Comparison of ENCODE assay signal across 19 cellular contexts in genomic region chr6:149852881-149853280, GRCh38. TPM values are rescaled to one million over a fixed set of nuclear protein-coding genes. Genes with fewer than 3 reads are reported as not detected.
DNase-seq lines count a peak whose midpoint lies in the region; ATAC-seq, FAIRE-seq and TF ChIP-seq lines count a peak whose summit lies in the region.
"Had no signal": no experiment of that assay in that cellular context is flagged by ENCODE, and none has a peak within 500 bp of the region (broad histone marks: within the 10 kb centered on the region; RNA-seq: fewer than 3 reads in every experiment).

No MANE protein-coding gene starts in this region.

- no peak for FAIRE-seq in small intestine (lab: Jason Lieb, UNC)

- H3K4me1 ChIP-seq in RWPE2 (ENCODE audit: insufficient read depth, poor library complexity, severe bottlenecking), result peaks cover 60% of the 10 kb centered on the region
- H3K4me1 ChIP-seq in esophagus squamous epithelium, result peaks cover 12 to 72% (median 27%) of the 10 kb centered on the region in 3 donors
- peaks cover 20% of the 10 kb centered on the region for H3K4me1 ChIP-seq in smooth muscle cell (ENCODE audit: low read depth)
- peaks cover 0 to 4% of the 10 kb centered on the region in 2 donors for H3K4me1 ChIP-seq in small intestine (ENCODE audit: control insufficient read depth in 2 of 2, insufficient read depth in 1 of 2, low read depth in 1 of 2, low read length in 1 of 2)

- H3K36me3 Mint-ChIP-seq in activated CD4-positive, alpha-beta T cell treated with anti-CD3 and anti-CD28 coated beads for 36 hours (ENCODE audit: low read depth), result peaks cover 4% of the 10 kb centered on the region

- H3K27me3 ChIP-seq in RWPE2 (ENCODE audit: insufficient read depth, poor library complexity, severe bottlenecking) (no peaks in the 10 kb centered on the region), esophagus squamous epithelium (no peaks in the 10 kb centered on the region), smooth muscle cell (ENCODE audit: low read depth) (no peaks in the 10 kb centered on the region), small intestine (ENCODE audit: control insufficient read depth in 2 of 2, insufficient read depth in 2 of 2, low read length in 2 of 2) (no peaks in the 10 kb centered on the region)
- H3K27me3 ChIP-seq: cardiac muscle cell, suprapubic skin had no signal

- H3K9me3 Mint-ChIP-seq in activated CD4-positive, alpha-beta T cell treated with anti-CD3 and anti-CD28 coated beads for 36 hours (ENCODE audit: low read depth), result no peaks in the 10 kb centered on the region

- H3K4me2 ChIP-seq in smooth muscle cell, result peak overlapping the region; percentile 42

- ATAC-seq in activated CD4-positive, alpha-beta T cell treated with anti-CD3 and anti-CD28 coated beads for 36 hours, result no peak
- ATAC-seq in RWPE2 (ENCODE audit: low read depth) (no peak), GM19467 (IDR thresholded peaks at IDR 0.05; ENCODE audit: unreplicated experiment) (no peak), GM19324 (IDR thresholded peaks at IDR 0.05; ENCODE audit: low FRiP score, unreplicated experiment) (no peak)

- CTCF ChIA-PET in activated CD4-positive, alpha-beta T cell treated with anti-CD3 and anti-CD28 coated beads for 36 hours (lab: Charles Lee), result interaction anchor here (1.0 kb wide), 1 partner anchor 12 kb away, joined by 3 read pairs; no protein-coding TSS in a partner anchor

- peak overlapping the region; percentile 99 for H3K27ac ChIP-seq in RWPE2 (ENCODE audit: poor library complexity, severe bottlenecking)
- H3K27ac ChIP-seq in esophagus squamous epithelium, result peak overlapping the region; percentile 72 to 89 (median 78)
- peak overlapping the region; percentile 97 for H3K27ac ChIP-seq in smooth muscle cell (ENCODE audit: low read depth)
- H3K27ac ChIP-seq in small intestine (ENCODE audit: low read depth in 1 of 2, low read length in 1 of 2), result no peak overlapping the region
- H3K27ac ChIP-seq: cardiac muscle cell, left ventricle myocardium inferior had no signal

- DNase-seq in activated CD4-positive, alpha-beta T cell treated with anti-CD3 and anti-CD28 coated beads for 36 hours, result peak; percentile 17
- no peak for DNase-seq in activated CD4-positive, alpha-beta T cell treated with anti-CD3 and anti-CD28 coated beads, Interleukin-2, amount 50 U/mL, for 48 hours
- no peak for DNase-seq in RWPE2 (ENCODE audit: low spot score)
- DNase-seq in esophagus squamous epithelium (lab: John Stamatoyannopoulos, UW), result no peak
- no peak for DNase-seq in smooth muscle cell (lab: John Stamatoyannopoulos, UW; ENCODE audit: unreplicated experiment)
- no peak for DNase-seq in small intestine
- DNase-seq: 8988T; activated CD8-positive, alpha-beta memory T cell treated with anti-CD3 and anti-CD28 coated beads for 24 hours; left ventricle myocardium inferior; MM.1S; NCI-H1694; SHP77; stimulated activated CD4-positive, alpha-beta T cell treated with anti-CD3 and anti-CD28 coated beads, Interleukin-4, amount 100 ng/mL, for 1 hour had no signal

- no peaks in the 10 kb centered on the region for H3K9me3 ChIP-seq in RWPE2 (ENCODE audit: severe bottlenecking)
- no peaks in the 10 kb centered on the region for H3K9me3 ChIP-seq in esophagus squamous epithelium
- no peaks in the 10 kb centered on the region for H3K9me3 ChIP-seq in smooth muscle cell (replicated peaks; ENCODE audit: low read depth)
- H3K9me3 ChIP-seq in small intestine (ENCODE audit: control insufficient read depth, low read depth), result no peaks in the 10 kb centered on the region
- H3K9me3 ChIP-seq: left ventricle myocardium inferior, suprapubic skin had no signal

- H3K9ac ChIP-seq in smooth muscle cell (ENCODE audit: low read depth), result peak overlapping the region; percentile 7

- POLR2A ChIA-PET in activated CD4-positive, alpha-beta T cell treated with anti-CD3 and anti-CD28 coated beads for 36 hours (lab: Charles Lee), result interaction anchor here (0.6 kb wide), 1 partner anchor 208 kb away, joined by 3 read pairs; no protein-coding TSS in a partner anchor

- no peaks in the 10 kb centered on the region for H4K20me1 ChIP-seq in smooth muscle cell (ENCODE audit: low read depth)

- no peak overlapping the region for H3K4me3 Mint-ChIP-seq in activated CD4-positive, alpha-beta T cell treated with anti-CD3 and anti-CD28 coated beads for 36 hours

- H2AFZ ChIP-seq in smooth muscle cell (ENCODE audit: low read depth), result no peak overlapping the region

- H3K27ac Mint-ChIP-seq in activated CD4-positive, alpha-beta T cell treated with anti-CD3 and anti-CD28 coated beads for 36 hours, result no peak overlapping the region

- peaks cover 17% of the 10 kb centered on the region for H3K4me1 Mint-ChIP-seq in activated CD4-positive, alpha-beta T cell treated with anti-CD3 and anti-CD28 coated beads for 36 hours

- 76 to 91% methylated on average over 12 of the region's 12 CpGs for WGBS in esophagus squamous epithelium, 2 donors
- 80% methylated on average over 12 of the region's 12 CpGs for WGBS in smooth muscle cell (ENCODE audit: low lambda C conversion rate)
- WGBS in small intestine, 3 donors, result 75 to 85% (median 82%) methylated on average over 12 of the region's 12 CpGs

- H3K36me3 ChIP-seq in RWPE2 (ENCODE audit: low read depth), result peaks cover 30% of the 10 kb centered on the region
- H3K36me3 ChIP-seq in esophagus squamous epithelium, result peaks cover 0 to 24% (median 0%) of the 10 kb centered on the region in 3 donors
- no peaks in the 10 kb centered on the region for H3K36me3 ChIP-seq in smooth muscle cell (ENCODE audit: low read depth)
- H3K36me3 ChIP-seq in small intestine (ENCODE audit: control insufficient read depth in 2 of 2, insufficient read depth in 2 of 2, low read length in 2 of 2), result peaks cover 0 to 3% of the 10 kb centered on the region in 2 donors
- H3K36me3 ChIP-seq: cardiac muscle cell, left ventricle myocardium inferior had no signal

- no peak for TF ChIP-seq CTCF in RWPE2 (IDR thresholded peaks at IDR 0.05; ENCODE audit: poor library complexity, severe bottlenecking)
- no peak for TF ChIP-seq CTCF in esophagus squamous epithelium (IDR thresholded peaks at IDR 0.05)
- TF ChIP-seq CTCF in smooth muscle cell (IDR thresholded peaks at IDR 0.05; ENCODE audit: borderline replicate concordance, insufficient read depth, poor library complexity, severe bottlenecking), result no peak

- peaks cover 5% of the 10 kb centered on the region for H3K27me3 Mint-ChIP-seq in activated CD4-positive, alpha-beta T cell treated with anti-CD3 and anti-CD28 coated beads for 36 hours

- H3K79me2 ChIP-seq in smooth muscle cell (ENCODE audit: low read depth), result peaks cover 29% of the 10 kb centered on the region

- peaks cover 38% of the 10 kb centered on the region for H3F3A ChIP-seq in smooth muscle cell (ENCODE audit: low read depth)

- no peak for TF ChIP-seq POLR2A in esophagus squamous epithelium (IDR thresholded peaks at IDR 0.05)

- intact Hi-C loops in activated CD4-positive, alpha-beta T cell treated with anti-CD3 and anti-CD28 coated beads for 36 hours (cut with DNase I, micrococcal nuclease), result no loop called here
- intact Hi-C loops in esophagus squamous epithelium (cut with DNase I), result no loop called here

- H3K4me3 ChIP-seq in RWPE2 (ENCODE audit: severe bottlenecking) (no peak overlapping the region), esophagus squamous epithelium (peak overlapping the region in 2 of 4 donors; percentile 8 to 9), smooth muscle cell (no peak overlapping the region), small intestine (ENCODE audit: low read depth in 1 of 2, low read length in 2 of 2) (no peak overlapping the region)
- H3K4me3 ChIP-seq: cardiac muscle cell, left ventricle myocardium inferior, suprapubic skin had no signal

RNA-seq across cellular contexts. Expression of gene LRP11, which starts 11.3 kb away (rescaled TPM):
- 1 to 10 TPM; 5.1 TPM for total RNA-seq in activated CD4-positive, alpha-beta T cell treated with anti-CD3 and anti-CD28 coated beads for 36 hours
- 10 to 100 TPM; 40.2 to 74.9 (median 58.4) TPM for total RNA-seq in esophagus squamous epithelium
- 69.5 and 85.5 TPM in 2 replicates for total RNA-seq in smooth muscle cell
- 62.0 and 75.3 TPM in 2 replicates for polyA plus RNA-seq in smooth muscle cell
- polyA plus RNA-seq in small intestine, result 10 to 100 TPM in 1 of 3 donors, 1 to 10 TPM in 1, not detected in 1; 2.2 to 19.7 TPM

RNA-seq across cellular contexts. Expression of gene RAET1E, which starts 45.0 kb away (rescaled TPM):
- not detected for total RNA-seq in activated CD4-positive, alpha-beta T cell treated with anti-CD3 and anti-CD28 coated beads for 36 hours
- total RNA-seq in esophagus squamous epithelium (10 to 100 TPM; 50.1 to 90.1 (median 67.9) TPM), smooth muscle cell (not detected in 2 replicates)
- polyA plus RNA-seq in smooth muscle cell (not detected in 2 replicates), small intestine (under 1 TPM in 1 of 3 donors, not detected in 2; 0.13 TPM)
- total RNA-seq: cardiac muscle cell, epithelial cell of proximal tubule, H4 had no signal
- polyA plus RNA-seq: cardiac muscle cell had no signal

Comparison
In these comparisons a context has a peak if more than half of its experiments do, and no peak if none do; other contexts are left out.
1. H3K27ac ChIP-seq: peak in RWPE2 (single experiment), esophagus squamous epithelium (4 of 4) and smooth muscle cell (single experiment); none in small intestine (0 of 2).
2. RNA of gene LRP11, which starts 11.3 kb away (total RNA-seq): 40.2 to 74.9 TPM in esophagus squamous epithelium and 69.5 to 85.5 TPM in smooth muscle cell; 5.1 TPM in activated CD4-positive, alpha-beta T cell treated with anti-CD3 and anti-CD28 coated beads for 36 hours; every median in the first group is over 4 times any median in the second.
3. RNA of gene RAET1E, which starts 45.0 kb away (total RNA-seq): 50.1 to 90.1 TPM in esophagus squamous epithelium; not detected in smooth muscle cell and not detected in activated CD4-positive, alpha-beta T cell treated with anti-CD3 and anti-CD28 coated beads for 36 hours; every median in the first group is over 10 times any median in the second.